Comparison of ENCODE assay signal across 1 cellular context in genomic region chr10:7942859-7943258, GRCh38.
TF ChIP-seq lines count a peak whose summit lies in the region.

No MANE protein-coding gene starts in this region.

TF ChIP-seq in HepG2, 621 proteins besides CTCF, POLR2A, EP300 and RAD21 (continued from another document and continues in another):
- peak; percentile 36; the same call in 1 of the 2 replicates for TF ChIP-seq ZNF687 (CRISPR knock-in tag; IDR thresholded peaks at IDR 0.05)
- no peak for TF ChIP-seq GTF2F1 (IDR thresholded peaks at IDR 0.05; ENCODE audit: low read length)
- no peak for TF ChIP-seq IKZF1 (IDR thresholded peaks at IDR 0.05)
- 0 out of 2 replicates have a peak, but pooled peaks have one; percentile 22 for TF ChIP-seq ELF3 (CRISPR knock-in tag; IDR thresholded peaks at IDR 0.05)
- no peak for TF ChIP-seq NFAT5 (CRISPR knock-in tag; IDR thresholded peaks at IDR 0.05)
- 0 out of 2 replicates have a peak, but pooled peaks have one; percentile 32 for TF ChIP-seq ZMYM3 (CRISPR knock-in tag; IDR thresholded peaks at IDR 0.05)
- TF ChIP-seq KDM2A (CRISPR knock-in tag; IDR thresholded peaks at IDR 0.05; ENCODE audit: borderline replicate concordance, low read depth): 0 out of 2 replicates have a peak, but pooled peaks have one; percentile 32
- TF ChIP-seq CBX1 (IDR thresholded peaks at IDR 0.05; ENCODE audit: low read depth): no peak
- no peak for TF ChIP-seq ARNTL (CRISPR knock-in tag; IDR thresholded peaks at IDR 0.05)
- TF ChIP-seq NR2F6 (IDR thresholded peaks at IDR 0.05): peak; percentile 32; the same call in 1 of the 2 replicates
- TF ChIP-seq NR2F6 (CRISPR knock-in tag; IDR thresholded peaks at IDR 0.05): peak; percentile 36; the same call in 1 of the 2 replicates
- no peak for TF ChIP-seq ATF7-NPFF (CRISPR knock-in tag; IDR thresholded peaks at IDR 0.05; ENCODE audit: low read depth)
- TF ChIP-seq CERS6 (CRISPR knock-in tag; IDR thresholded peaks at IDR 0.05): no peak
- TF ChIP-seq GABPB1 (CRISPR knock-in tag; IDR thresholded peaks at IDR 0.05): no peak
- TF ChIP-seq CBFB (CRISPR knock-in tag; IDR thresholded peaks at IDR 0.05): peak; percentile 67; the same call in 1 of the 2 replicates
- TF ChIP-seq KDM5A (IDR thresholded peaks at IDR 0.05; ENCODE audit: borderline replicate concordance, low read length): no peak
- TF ChIP-seq SALL1 (CRISPR knock-in tag; IDR thresholded peaks at IDR 0.05): peak; percentile 77
- TF ChIP-seq KLF15 (CRISPR knock-in tag; IDR thresholded peaks at IDR 0.05; ENCODE audit: borderline replicate concordance): no peak
- peak; percentile 36; the same call in 1 of the 2 replicates for TF ChIP-seq SAP130 (CRISPR knock-in tag; IDR thresholded peaks at IDR 0.05; ENCODE audit: low read depth)
- TF ChIP-seq TCF7 (IDR thresholded peaks at IDR 0.05; ENCODE audit: low read depth): peak; percentile 58; the same call in 1 of the 2 replicates
- TF ChIP-seq FOXK1 (CRISPR knock-in tag; IDR thresholded peaks at IDR 0.05; ENCODE audit: borderline replicate concordance, low read depth): no peak
- TF ChIP-seq ZHX1 (CRISPR knock-in tag; IDR thresholded peaks at IDR 0.05; ENCODE audit: low read depth): no peak
- no peak for TF ChIP-seq THAP9 (CRISPR knock-in tag; IDR thresholded peaks at IDR 0.05; ENCODE audit: borderline replicate concordance)
- TF ChIP-seq ZNF10 (CRISPR knock-in tag; IDR thresholded peaks at IDR 0.05; ENCODE audit: borderline replicate concordance, low read depth): no peak
- no peak for TF ChIP-seq ZBTB44 (CRISPR knock-in tag; IDR thresholded peaks at IDR 0.05)
- no peak for TF ChIP-seq HNF1A (IDR thresholded peaks at IDR 0.05; ENCODE audit: low read depth)
- TF ChIP-seq HNF1A (CRISPR knock-in tag; IDR thresholded peaks at IDR 0.05; ENCODE audit: borderline replicate concordance): no peak
- TF ChIP-seq HOXA3 (CRISPR knock-in tag; IDR thresholded peaks at IDR 0.05): peak; percentile 52; the same call in 1 of the 2 replicates
- no peak for TF ChIP-seq TP53 (CRISPR knock-in tag; conservative IDR thresholded peaks at IDR 0.05)
- TF ChIP-seq ZNF331 (CRISPR knock-in tag; IDR thresholded peaks at IDR 0.05): 0 out of 2 replicates have a peak, but pooled peaks have one; percentile 49
- no peak for TF ChIP-seq THYN1 (CRISPR knock-in tag; IDR thresholded peaks at IDR 0.05; ENCODE audit: borderline replicate concordance, low read depth)
- TF ChIP-seq ZNF713 (CRISPR knock-in tag; IDR thresholded peaks at IDR 0.05): no peak
- no peak; the same call in 1 of the 2 replicates for TF ChIP-seq TFAP4 (IDR thresholded peaks at IDR 0.05; ENCODE audit: borderline replicate concordance, low read depth)
- peak; percentile 29 for TF ChIP-seq ASH2L (IDR thresholded peaks at IDR 0.05; ENCODE audit: insufficient read length, low read depth, low read length)
